ENCODE assay signal across 8 cellular contexts in genomic region chr15:101088788-101089578, GRCh38.
DNase-seq lines count a peak whose midpoint lies in the region; ATAC-seq and TF ChIP-seq lines count a peak whose summit lies in the region.

No MANE protein-coding gene starts in this region.

- no peak overlapping the region for H3K27ac Mint-ChIP-seq in activated CD4-positive, alpha-beta memory T cell treated with anti-CD3 and anti-CD28 coated beads for 36 hours

- intact Hi-C loops in activated CD4-positive, alpha-beta memory T cell treated with anti-CD3 and anti-CD28 coated beads for 36 hours (cut with micrococcal nuclease): loop anchor here (1.0 to 5.0 kb wide), 2 partner anchors 72 to 169 kb away; no protein-coding TSS in a partner anchor

- DNase-seq in NCI-H2171 treated with DMSO at 0.1 percent for 48 hours (lab: John Stamatoyannopoulos, UW): peak; percentile 53
- peak; percentile 84 for DNase-seq in activated CD4-positive, alpha-beta memory T cell treated with anti-CD3 and anti-CD28 coated beads for 36 hours
- DNase-seq in effector CD8-positive, alpha-beta T cell (lab: John Stamatoyannopoulos, UW): peak; percentile 59
- DNase-seq in midbrain (lab: John Stamatoyannopoulos, UW): peak; percentile 52
- DNase-seq in stimulated activated CD8-positive, alpha-beta memory T cell treated with anti-CD3 and anti-CD28 coated beads, Interleukin-4, amount 100 ng/mL, for 1 hour (ENCODE audit: low read depth in 2 of 2, low spot score in 1 of 2): peak; percentile 49 to 62
- no peak for DNase-seq in mesenteric fat pad (ENCODE audit: low spot score)

- no peak overlapping the region for H3K4me3 Mint-ChIP-seq in activated CD4-positive, alpha-beta memory T cell treated with anti-CD3 and anti-CD28 coated beads for 36 hours

- no peaks in the 10 kb centered on the region for H3K9me3 Mint-ChIP-seq in activated CD4-positive, alpha-beta memory T cell treated with anti-CD3 and anti-CD28 coated beads for 36 hours

- peak; percentile 74 for ATAC-seq in HG02623 (IDR thresholded peaks at IDR 0.05; ENCODE audit: unreplicated experiment)

- peak; percentile 98 for TF ChIP-seq CTCF in GM12873 (IDR thresholded peaks at IDR 0.05; ENCODE audit: insufficient read depth, low read depth, low read length, missing control alignments)

- POLR2A ChIA-PET in activated CD4-positive, alpha-beta memory T cell treated with anti-CD3 and anti-CD28 coated beads for 36 hours (lab: Charles Lee): interaction anchor here (1.5 kb wide), 1 partner anchor 163 kb away, joined by 3 read pairs; the partner anchor contains the start of gene CHSY1

- peaks cover 1% of the 10 kb centered on the region for H3K27me3 Mint-ChIP-seq in activated CD4-positive, alpha-beta memory T cell treated with anti-CD3 and anti-CD28 coated beads for 36 hours

- H3K4me1 Mint-ChIP-seq in activated CD4-positive, alpha-beta memory T cell treated with anti-CD3 and anti-CD28 coated beads for 36 hours (ENCODE audit: low read depth): no peaks in the 10 kb centered on the region

- H3K36me3 Mint-ChIP-seq in activated CD4-positive, alpha-beta memory T cell treated with anti-CD3 and anti-CD28 coated beads for 36 hours: no peaks in the 10 kb centered on the region

- CTCF ChIA-PET in activated CD4-positive, alpha-beta memory T cell treated with anti-CD3 and anti-CD28 coated beads for 36 hours (lab: Charles Lee): interaction anchor here (0.6 to 9.5 kb wide), 18 partner anchors 19 to 174 kb away, joined by 3 to 123 read pairs (median 4); partner anchors contain the start of gene CHSY1
